Comparison of ENCODE assay signal across 8 cellular contexts in genomic region chr15:66504563-66505429, GRCh38. TPM values are rescaled to one million over a fixed set of nuclear protein-coding genes. Genes with fewer than 3 reads are reported as not detected.
DNase-seq lines count a peak whose midpoint lies in the region; ATAC-seq and TF ChIP-seq lines count a peak whose summit lies in the region.

RPL4 (minus strand) TSS chr15:66504855; CDS start chr15:66504790, 65 bp downstream.
ZWILCH (plus strand) TSS chr15:66505326; CDS start chr15:66505339, 13 bp downstream.

- H3K9me3 ChIP-seq in SK-N-MC (ENCODE audit: low read depth, low read length), result no peaks in the 10 kb centered on the region
- no peaks in the 10 kb centered on the region for H3K9me3 ChIP-seq in testis

- H3K4me1 Mint-ChIP-seq in GM23338, result peaks cover 23% of the 10 kb centered on the region; the same call in 2 of the 3 replicates

- DNase-seq in ELR (ENCODE audit: low read depth), result peak; percentile 91
- peak; percentile 85 for DNase-seq in GM23338 (ENCODE audit: low spot score)
- peak; percentile 94 for DNase-seq in LNCaP clone FGC (ENCODE audit: low read depth)
- peak; percentile 71 for DNase-seq in SK-N-MC (ENCODE audit: low read depth, low spot score)
- DNase-seq in activated naive CD4-positive, alpha-beta T cell treated with anti-CD3 and anti-CD28 coated beads, Interleukin-2, amount 50 U/mL, for 16 hours, result peak; percentile 84
- DNase-seq in globus pallidus (ENCODE audit: low spot score), result peak; percentile 77
- peak; percentile 57 for DNase-seq in omental fat pad (ENCODE audit: low spot score)
- peak; percentile 88 for DNase-seq in testis

- H3K9me3 Mint-ChIP-seq in GM23338, result no peaks in the 10 kb centered on the region

- H3K27me3 Mint-ChIP-seq in GM23338 (ENCODE audit: insufficient read depth, low read depth, poor library complexity), result peaks cover 2% of the 10 kb centered on the region

- peaks cover 80% of the 10 kb centered on the region for H3K79me2 ChIP-seq in GM23338 (replicated peaks; ENCODE audit: insufficient read depth)

- intact Hi-C loops in testis (cut with DNase I; ENCODE audit: low total_unique reads), result no loop called here

- H3F3A ChIP-seq in GM23338 (replicated peaks; ENCODE audit: low read depth), result peaks cover 45% of the 10 kb centered on the region

- ATAC-seq in GM23338, result peak; percentile 89
- peak; percentile 87 for ATAC-seq in omental fat pad (ENCODE audit: low FRiP score)

- WGBS in testis, 2 donors, result 0 to 1% methylated on average over 42 to 46 of the region's 46 CpGs

- H3K4me3 ChIP-seq in GM23338 (peak within 1 kb of the TSS; percentile 100), LNCaP clone FGC (ENCODE audit: low read depth, low read length) (peak within 1 kb of the TSS; percentile 94), SK-N-MC (peak within 1 kb of the TSS; percentile 100), testis (peak within 1 kb of the TSS; percentile 86 to 88)

- TF ChIP-seq CTCF in GM23338 (conservative IDR thresholded peaks at IDR 0.05; ENCODE audit: low read depth in 2 of 2) (no peak), LNCaP clone FGC (IDR thresholded peaks at IDR 0.05; ENCODE audit: control insufficient read depth, extremely low read depth, insufficient read depth) (no peak), omental fat pad (IDR thresholded peaks at IDR 0.05) (no peak), testis (IDR thresholded peaks at IDR 0.05) (peak in 1 of 3 experiments; percentile 27)

- peak within 1 kb of the TSS; percentile 81 for H3K27ac ChIP-seq in GM23338 (ENCODE audit: low read depth)
- H3K27ac ChIP-seq in SK-N-MC, result peak within 1 kb of the TSS; percentile 95
- peak within 1 kb of the TSS; percentile 94 to 95 for H3K27ac ChIP-seq in testis

- peak within 1 kb of the TSS; percentile 98 for H3K4me3 Mint-ChIP-seq in GM23338

- no peak for TF ChIP-seq POLR2A in testis (IDR thresholded peaks at IDR 0.05)

- H3K27ac Mint-ChIP-seq in GM23338, result peak within 1 kb of the TSS; percentile 99

- H2AFZ ChIP-seq in GM23338, result peak within 1 kb of the TSS; percentile 11; the same call in 1 of the 2 replicates

- H3K27me3 ChIP-seq in GM23338 (ENCODE audit: insufficient read depth) (no peaks in the 10 kb centered on the region), testis (no peaks in the 10 kb centered on the region)

- H3K4me2 ChIP-seq in GM23338, result peak within 1 kb of the TSS; percentile 100

- no peaks in the 10 kb centered on the region for H3K9me2 ChIP-seq in GM23338 (ENCODE audit: insufficient read depth)

- H3K36me3 Mint-ChIP-seq in GM23338 (ENCODE audit: low read depth), result peaks cover 59% of the 10 kb centered on the region

- H3K4me1 ChIP-seq in GM23338 (ENCODE audit: insufficient read depth), result peaks cover 26% of the 10 kb centered on the region
- peaks cover 12% of the 10 kb centered on the region for H3K4me1 ChIP-seq in testis

- H4K20me1 ChIP-seq in GM23338 (replicated peaks; ENCODE audit: insufficient read depth), result peaks cover 23% of the 10 kb centered on the region

- H3K36me3 ChIP-seq in GM23338 (ENCODE audit: insufficient read depth) (peaks cover 52% of the 10 kb centered on the region), SK-N-MC (ENCODE audit: insufficient read depth, low read length) (peaks cover 45% of the 10 kb centered on the region), testis (ENCODE audit: low read depth, missing control alignments) (no peaks in the 10 kb centered on the region)

- peak within 1 kb of the TSS; percentile 100 for H3K9ac ChIP-seq in SK-N-MC (ENCODE audit: insufficient read length)

TF ChIP-seq in GM23338, 12 proteins besides CTCF, POLR2A, EP300 and RAD21 (continues in another document):
- peak; percentile 89 for TF ChIP-seq POLR2AphosphoS5 (IDR thresholded peaks at IDR 0.05; ENCODE audit: low read depth)
- TF ChIP-seq NANOG (IDR thresholded peaks at IDR 0.05; ENCODE audit: borderline replicate concordance), result no peak
- TF ChIP-seq JUNB (IDR thresholded peaks at IDR 0.05; ENCODE audit: unreplicated experiment), result no peak
- no peak for TF ChIP-seq EZH2phosphoT487 (IDR thresholded peaks at IDR 0.05; ENCODE audit: unreplicated experiment)
- TF ChIP-seq, protein P1, sequence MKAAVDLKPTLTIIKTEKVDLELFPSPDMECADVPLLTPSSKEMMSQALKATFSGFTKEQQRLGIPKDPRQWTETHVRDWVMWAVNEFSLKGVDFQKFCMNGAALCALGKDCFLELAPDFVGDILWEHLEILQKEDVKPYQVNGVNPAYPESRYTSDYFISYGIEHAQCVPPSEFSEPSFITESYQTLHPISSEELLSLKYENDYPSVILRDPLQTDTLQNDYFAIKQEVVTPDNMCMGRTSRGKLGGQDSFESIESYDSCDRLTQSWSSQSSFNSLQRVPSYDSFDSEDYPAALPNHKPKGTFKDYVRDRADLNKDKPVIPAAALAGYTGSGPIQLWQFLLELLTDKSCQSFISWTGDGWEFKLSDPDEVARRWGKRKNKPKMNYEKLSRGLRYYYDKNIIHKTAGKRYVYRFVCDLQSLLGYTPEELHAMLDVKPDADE (IDR thresholded peaks at IDR 0.05), result peak; percentile 38
- TF ChIP-seq STAT1 (IDR thresholded peaks at IDR 0.05; ENCODE audit: unreplicated experiment), result no peak
- peak; percentile 49 for TF ChIP-seq CREB1 (CRISPR knock-in tag; IDR thresholded peaks at IDR 0.05; ENCODE audit: low read depth)
- peak; percentile 31 for TF ChIP-seq REST (IDR thresholded peaks at IDR 0.05; ENCODE audit: unreplicated experiment)
- no peak for TF ChIP-seq ZNF114 (CRISPR knock-in tag; IDR thresholded peaks at IDR 0.05)

RNA-seq across cellular contexts. Expression of gene RPL4, which starts in this region (rescaled TPM):
- total RNA-seq in GM23338 (2014; rRNA removed; shearing (Covaris generic)), result 4,842 and 6,082 TPM in 2 replicates
- polyA plus RNA-seq in GM23338 (2016; fragmentation: Nextera tagmentation; extraction: Ambion mirVana), result 2,989 and 3,203 TPM in 2 replicates
- 1,000 to 10,000 TPM; 2,591 to 3,358 (median 3,050) TPM for total RNA-seq in omental fat pad
- total RNA-seq in testis, result 1,000 to 10,000 TPM in 1 of 2 donors, 100 to 1,000 TPM in 1; 957 to 1,935 TPM
- 1,584 TPM for polyA plus RNA-seq in testis (ENCODE audit: insufficient read depth, low read depth, low replicate concordance)

RNA-seq across cellular contexts. Expression of gene ZWILCH, which starts in this region (rescaled TPM):
- total RNA-seq in GM23338 (2014; rRNA removed; shearing (Covaris generic)), result 61.5 and 64.1 TPM in 2 replicates
- polyA plus RNA-seq in GM23338 (2016; fragmentation: Nextera tagmentation; extraction: Ambion mirVana) (49.5 and 51.0 TPM in 2 replicates), testis (ENCODE audit: insufficient read depth, low read depth, low replicate concordance) (77.5 TPM)
- total RNA-seq in omental fat pad (1 to 10 TPM; 2.5 to 4.8 (median 3.8) TPM), testis (10 to 100 TPM; 35.1 to 41.7 TPM)

Comparison
In these comparisons a context has a peak if more than half of its experiments do, and no peak if none do; other contexts are left out.
1. Peak in every context shown above with its lines: DNase-seq, ATAC-seq, H3K4me3 ChIP-seq and H3K27ac ChIP-seq.
2. RNA of gene ZWILCH (total RNA-seq): 61.5 to 64.1 TPM in GM23338 and 35.1 to 41.7 TPM in testis; 2.5 to 4.8 TPM in omental fat pad; every median in the first group is over 4 times any median in the second.